ENCODE assay signal across 8 cellular contexts in the genomic region with DNA sequence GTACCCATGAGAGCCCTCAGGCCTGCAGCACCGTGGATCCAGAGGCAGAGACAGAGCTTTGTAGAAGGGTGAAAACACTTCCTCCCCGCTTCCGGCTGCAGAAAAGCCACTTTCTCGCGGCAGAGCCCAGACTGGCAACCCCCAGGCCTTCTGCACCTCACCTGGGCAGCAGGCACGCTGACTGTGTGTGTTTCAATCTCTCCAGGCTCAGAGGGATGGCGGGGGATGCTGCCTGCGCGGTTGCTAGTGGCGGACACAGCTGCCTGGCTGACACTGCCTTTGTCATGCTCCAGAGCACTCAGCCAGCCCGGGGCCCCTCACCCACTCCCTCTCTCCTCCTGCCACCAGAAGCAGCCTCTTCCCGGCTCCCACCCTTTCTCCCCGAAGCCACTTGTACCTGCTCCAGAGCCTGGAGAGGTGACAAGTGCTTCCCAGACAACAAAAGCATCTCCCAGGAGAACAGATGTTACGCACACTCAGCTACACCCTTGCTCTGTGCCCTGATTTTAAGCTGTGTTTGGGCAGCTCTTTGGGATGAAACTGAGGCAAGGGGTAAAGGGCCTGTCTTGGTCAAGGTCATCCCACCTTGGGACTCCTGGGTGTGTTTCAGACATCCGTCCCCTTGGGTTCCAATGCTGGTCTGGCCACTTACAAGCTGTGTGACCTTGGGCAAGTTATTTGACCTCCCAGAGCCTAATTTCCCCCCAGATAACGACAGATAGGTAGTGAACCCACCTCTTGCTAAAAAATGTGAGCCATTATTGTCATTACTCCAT. TPM values are rescaled to one million over a fixed set of nuclear protein-coding genes. Genes with fewer than 3 reads are reported as not detected.
DNase-seq lines count a peak whose midpoint lies in the region; ATAC-seq and TF ChIP-seq lines count a peak whose summit lies in the region.

No MANE protein-coding gene starts in this region.

- H2AFZ ChIP-seq in hepatocyte = no peak overlapping the region

- H3K27ac ChIP-seq in hepatocyte = peak overlapping the region; percentile 93

- WGBS in hepatocyte (ENCODE audit: low lambda C conversion rate, missing lambda C conversion rate) = 55% methylated on average over 16 of the region's 16 CpGs

- peak overlapping the region; percentile 38 for H3K4me3 ChIP-seq in hepatocyte

- POLR2A ChIA-PET in HEK293T (lab: Yijun Ruan, JAX) = interaction anchor here (0.9 to 2.1 kb wide), 2 partner anchors 16 to 32 kb away, joined by 3 to 4 read pairs; no protein-coding TSS in a partner anchor

- no peaks in the 10 kb centered on the region for H4K20me1 ChIP-seq in hepatocyte (ENCODE audit: insufficient read depth, poor library complexity, severe bottlenecking)

- no peaks in the 10 kb centered on the region for H3K9me3 ChIP-seq in hepatocyte (ENCODE audit: low read depth)

- no peaks in the 10 kb centered on the region for H3K36me3 ChIP-seq in hepatocyte (replicated peaks; ENCODE audit: insufficient read depth, low read depth)

- peak overlapping the region; percentile 80 for H3K4me2 ChIP-seq in hepatocyte

- peak; percentile 64 for DNase-seq in GM10266 (ENCODE audit: extremely low spot score)
- DNase-seq in NCI-H2171 (lab: John Stamatoyannopoulos, UW) = peak; percentile 67
- DNase-seq in activated effector memory CD4-positive, alpha-beta T cell treated with anti-CD3 and anti-CD28 coated beads, Interleukin-2, amount 50 U/mL, for 16 hours = peak; percentile 79
- peak; percentile 28 for DNase-seq in hepatocyte (ENCODE audit: low spot score)
- peak; percentile 37 for DNase-seq in stimulated activated CD4-positive, alpha-beta T cell treated with anti-CD3 and anti-CD28 coated beads, Interleukin-4, amount 100 ng/mL, for 1 hour
- DNase-seq in HEK293T (ENCODE audit: extremely low spot score) = no peak

- peaks cover 17% of the 10 kb centered on the region for H3K4me1 ChIP-seq in hepatocyte (ENCODE audit: insufficient read depth)

- H3K27me3 ChIP-seq in hepatocyte = no peaks in the 10 kb centered on the region

- no peaks in the 10 kb centered on the region for H3K9me2 ChIP-seq in hepatocyte (replicated peaks; ENCODE audit: insufficient read depth)

- ATAC-seq in HG03159 (IDR thresholded peaks at IDR 0.05; ENCODE audit: unreplicated experiment) = no peak
- ATAC-seq in HG02884 (IDR thresholded peaks at IDR 0.05; ENCODE audit: unreplicated experiment) = no peak

- H3K79me2 ChIP-seq in hepatocyte = peaks cover 16% of the 10 kb centered on the region

- CTCF ChIA-PET in HEK293T (lab: Yijun Ruan, JAX) = interaction anchor here (1.9 kb wide), 1 partner anchor 18 kb away, joined by 4 read pairs; no protein-coding TSS in a partner anchor

- TF ChIP-seq CTCF in GM10266 (IDR thresholded peaks at IDR 0.05; ENCODE audit: control insufficient read depth, insufficient read depth, low read depth, missing control alignments) (no peak), hepatocyte (IDR thresholded peaks at IDR 0.05; ENCODE audit: poor library complexity) (no peak)

TF ChIP-seq in HEK293T, 16 proteins besides CTCF, POLR2A, EP300 and RAD21:
- TF ChIP-seq ARNT (IDR thresholded peaks at IDR 0.05) (no peak), CTBP1 (IDR thresholded peaks at IDR 0.05; ENCODE audit: borderline replicate concordance) (no peak), NFRKB (IDR thresholded peaks at IDR 0.05) (no peak), ZNF384 (IDR thresholded peaks at IDR 0.05) (no peak), SUZ12 (IDR thresholded peaks at IDR 0.05) (no peak), FOXK2 (IDR thresholded peaks at IDR 0.05) (no peak), HDGF (IDR thresholded peaks at IDR 0.05; ENCODE audit: borderline replicate concordance) (no peak), LEF1 (IDR thresholded peaks at IDR 0.05; ENCODE audit: borderline replicate concordance) (no peak), FOXM1 (IDR thresholded peaks at IDR 0.05; ENCODE audit: borderline replicate concordance) (no peak)
- TF ChIP-seq, protein P1, sequence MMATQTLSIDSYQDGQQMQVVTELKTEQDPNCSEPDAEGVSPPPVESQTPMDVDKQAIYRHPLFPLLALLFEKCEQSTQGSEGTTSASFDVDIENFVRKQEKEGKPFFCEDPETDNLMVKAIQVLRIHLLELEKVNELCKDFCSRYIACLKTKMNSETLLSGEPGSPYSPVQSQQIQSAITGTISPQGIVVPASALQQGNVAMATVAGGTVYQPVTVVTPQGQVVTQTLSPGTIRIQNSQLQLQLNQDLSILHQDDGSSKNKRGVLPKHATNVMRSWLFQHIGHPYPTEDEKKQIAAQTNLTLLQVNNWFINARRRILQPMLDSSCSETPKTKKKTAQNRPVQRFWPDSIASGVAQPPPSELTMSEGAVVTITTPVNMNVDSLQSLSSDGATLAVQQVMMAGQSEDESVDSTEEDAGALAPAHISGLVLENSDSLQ (IDR thresholded peaks at IDR 0.05) = no peak
TF ChIP-seq in HEK293T: peak in this region for 0.

RNA-seq across cellular contexts. Expression of gene GLIS2, which starts 9.2 kb away (rescaled TPM):
- total RNA-seq in hepatocyte = 3.6 TPM in 2 replicates
- 11.3 and 12.2 TPM in 2 replicates for polyA plus RNA-seq in hepatocyte

RNA-seq across cellular contexts. Expression of gene TFAP4, which starts 33.8 kb away (rescaled TPM):
- 6.1 and 11.4 TPM in 2 replicates for total RNA-seq in hepatocyte
- 3.1 and 4.2 TPM in 2 replicates for polyA plus RNA-seq in hepatocyte

RNA-seq across cellular contexts. Expression of gene PAM16, which starts 44.5 kb away (rescaled TPM):
- 33.0 and 35.0 TPM in 2 replicates for total RNA-seq in hepatocyte
- 57.7 and 70.4 TPM in 2 replicates for polyA plus RNA-seq in hepatocyte
